Comparison of ENCODE assay signal across 30 cellular contexts in genomic region chr1:151802372-151802771, GRCh38. TPM values are rescaled to one million over a fixed set of nuclear protein-coding genes. Genes with fewer than 3 reads are reported as not detected.
"Had no signal": no experiment of that assay in that cellular context is flagged by ENCODE, and none has a peak within 500 bp of the region (broad histone marks: within the 10 kb centered on the region; RNA-seq: fewer than 3 reads in every experiment).

No MANE protein-coding gene starts in this region.

- H3K27me3 ChIP-seq: Peyer's patch had no signal

- H3K4me3 ChIP-seq: Peyer's patch, SJSA1 had no signal

- H3K4me2 ChIP-seq: KMS-11, SK-N-SH had no signal

- H3K36me3 ChIP-seq: brain microvascular endothelial cell, SJSA1 had no signal

- H3K27ac ChIP-seq: brain microvascular endothelial cell, KMS-11, Peyer's patch, SJSA1 had no signal

- ATAC-seq: activated CD4-positive, alpha-beta T cell treated with anti-CD3 and anti-CD28 coated beads for 36 hours; activated CD4-positive, CD25-positive, alpha-beta regulatory T cell treated with anti-CD3 and anti-CD28 coated beads, Interleukin-2, amount 50 U/mL, for 24 hours; activated CD8-positive, alpha-beta T cell treated with anti-CD3 and anti-CD28 coated beads, Interleukin-2, amount 10 ng/mL, durations not matched to agents 7 days and 5 days; PC-3; WTC11 had no signal

- H3K4me1 ChIP-seq: Peyer's patch, SJSA1 had no signal

- H3K9ac ChIP-seq: KMS-11, SK-N-SH had no signal

- H3K9me3 ChIP-seq: Peyer's patch, SJSA1, SK-N-SH had no signal

- DNase-seq: activated CD4-positive, alpha-beta T cell treated with anti-CD3 and anti-CD28 coated beads for 36 hours; activated CD4-positive, alpha-beta T cell treated with anti-CD3 and anti-CD28 coated beads, Interleukin-2, amount 10 ng/mL, durations not matched to agents 7 days and 5 days; activated CD4-positive, alpha-beta T cell treated with anti-CD3 and anti-CD28 coated beads, Interleukin-2, amount 50 U/mL, for 48 hours; activated CD8-positive, alpha-beta T cell treated with anti-CD3 and anti-CD28 coated beads, Interleukin-2, amount 10 ng/mL, durations not matched to agents 7 days and 5 days; activated naive CD4-positive, alpha-beta T cell treated with anti-CD3 and anti-CD28 coated beads, Interleukin-2, amount 10 ng/mL, durations not matched to agents 7 days and 5 days; activated naive CD8-positive, alpha-beta T cell treated with anti-CD3 and anti-CD28 coated beads for 36 hours; activated T-cell treated with anti-CD3 and anti-CD28 coated beads, Interleukin-2, amount 50 U/mL, for 24 hours; amniotic stem cell; aorta; brain microvascular endothelial cell; central memory CD4-positive, alpha-beta T cell; NCI-H1105; NCI-H1417 treated with DMSO at 0.1 percent for 48 hours; NCI-H187 treated with DMSO at 0.1 percent for 48 hours; NCI-H2081; NCI-H226; NCI-H446 treated with DMSO at 0.1 percent for 48 hours; NCI-H524; NCI-H69; NCI-H82; PC-3; Peyer's patch; RPMI8226; SHP77 treated with DMSO at 0.1 percent for 48 hours had no signal

RNA-seq across cellular contexts. Expression of gene LINGO4, which starts 2.8 kb away (rescaled TPM):
- total RNA-seq: activated naive CD8-positive, alpha-beta T cell treated with anti-CD3 and anti-CD28 coated beads for 36 hours; aorta; LHCN-M2; PC-3; SJSA1; WTC11 had no signal
- polyA plus RNA-seq: aorta, SK-N-SH had no signal

RNA-seq across cellular contexts. Expression of gene RORC, which starts 29.2 kb away (rescaled TPM):
- total RNA-seq: LHCN-M2, SJSA1 had no signal
- polyA plus RNA-seq: SK-N-SH had no signal

RNA-seq across cellular contexts. Expression of gene C2CD4D, which starts 37.2 kb away (rescaled TPM):
- total RNA-seq: aorta, LHCN-M2, SJSA1 had no signal
- polyA plus RNA-seq: aorta, SK-N-SH had no signal
